Comparison of ENCODE assay signal across 22 cellular contexts in genomic region chr11:31050061-31050790, GRCh38.
A peak's percentile ranks its signal among the peaks of the same experiment; 100 is the strongest.
DNase-seq lines count a peak whose midpoint lies in the region; ATAC-seq and TF ChIP-seq lines count a peak whose summit lies in the region.
"Had no signal": no experiment of that assay in that cellular context is flagged by ENCODE, and none has a peak within 500 bp of the region (broad histone marks: within the 10 kb centered on the region; RNA-seq: fewer than 3 reads in every experiment).

No MANE protein-coding gene starts in this region.

- DNase-seq in DMS153 (lab: John Stamatoyannopoulos, UW) (peak; percentile 77), GM23338 (ENCODE audit: low spot score) (no peak), NCI-H2171 treated with DMSO at 0.1 percent for 48 hours (lab: John Stamatoyannopoulos, UW) (peak; percentile 71), left colon (peak; percentile 14 to 27), uterus (no peak), T-helper 2 cell (no peak)
- no peak for DNase-seq in stimulated activated CD4-positive, alpha-beta T cell treated with anti-CD3 and anti-CD28 coated beads, Interleukin-1b, Interleukin-23, amount 100 ng/mL, for 48 hours
- DNase-seq: activated CD4-positive, alpha-beta T cell treated with anti-CD3 and anti-CD28 coated beads, Interleukin-2, amount 10 ng/mL, durations not matched to agents 7 days and 5 days; activated naive CD4-positive, alpha-beta T cell treated with Interleukin-2 at 50 U/mL for 16 hours; EL; foreskin melanocyte; naive thymus-derived CD4-positive, alpha-beta T cell; NCI-H524 treated with DMSO at 0.1 percent for 48 hours; PC-3; stimulated activated CD4-positive, alpha-beta T cell treated with anti-CD3 and anti-CD28 coated beads, Interleukin-12 subunit alpha, Interleukin-12 subunit beta, amount 100 ng/mL, for 4 hours; stimulated activated naive B cell treated with anti-CD40 and anti-IgM and Interleukin-4, amounts not matched to agents 10 μg/mL and 1 μg/mL and 100 μg/mL, for 72 hours; transverse colon had no signal

- peak overlapping the region; percentile 29; the same call in 1 of the 2 replicates for H3K4me2 ChIP-seq in GM23338

- H3K9me2 ChIP-seq in GM23338 (ENCODE audit: insufficient read depth), result peaks cover 11% of the 10 kb centered on the region

- no peak for TF ChIP-seq CTCF in GM23338 (conservative IDR thresholded peaks at IDR 0.05; ENCODE audit: low read depth in 2 of 2)
- TF ChIP-seq CTCF in uterus (IDR thresholded peaks at IDR 0.05), result no peak

- no peaks in the 10 kb centered on the region for H3F3A ChIP-seq in GM23338 (replicated peaks; ENCODE audit: low read depth)

- H3K27me3 ChIP-seq in GM23338 (ENCODE audit: insufficient read depth) (no peaks in the 10 kb centered on the region), uterus (no peaks in the 10 kb centered on the region)
- H3K27me3 ChIP-seq: BLaER1 treated with 17β-estradiol and CSF1 and Interleukin-3, amounts not matched to agents 10 nM and 100 nM; transverse colon had no signal

- H3K27me3 Mint-ChIP-seq in GM23338 (ENCODE audit: insufficient read depth, low read depth, poor library complexity), result no peaks in the 10 kb centered on the region
- H3K27me3 Mint-ChIP-seq: activated CD4-positive, alpha-beta T cell treated with anti-CD3 and anti-CD28 coated beads, Interleukin-2, amount 10 ng/mL, durations not matched to agents 7 days and 5 days; progenitor cell of endocrine pancreas; stimulated activated naive B cell treated with anti-CD40 and anti-IgM and Interleukin-4, amounts not matched to agents 10 μg/mL and 1 μg/mL and 100 μg/mL, for 72 hours had no signal

- peaks cover 18% of the 10 kb centered on the region; the same call in 2 of the 3 replicates for H3K9me3 Mint-ChIP-seq in GM23338

- ATAC-seq in GM23338, result no peak
- peak; percentile 25 for ATAC-seq in left colon
- no peak for ATAC-seq in HG03442 (IDR thresholded peaks at IDR 0.05; ENCODE audit: unreplicated experiment)
- ATAC-seq: naive thymus-derived CD4-positive, alpha-beta T cell; PC-3; stimulated activated naive B cell treated with anti-CD40 and anti-IgM and Interleukin-4, amounts not matched to agents 10 μg/mL and 1 μg/mL and 100 μg/mL, for 72 hours had no signal

- no peak overlapping the region for H3K4me3 Mint-ChIP-seq in GM23338
- H3K4me3 Mint-ChIP-seq: activated CD4-positive, alpha-beta T cell treated with anti-CD3 and anti-CD28 coated beads, Interleukin-2, amount 10 ng/mL, durations not matched to agents 7 days and 5 days; naive thymus-derived CD4-positive, alpha-beta T cell; stimulated activated naive B cell treated with anti-CD40 and anti-IgM and Interleukin-4, amounts not matched to agents 10 μg/mL and 1 μg/mL and 100 μg/mL, for 72 hours had no signal

- peak overlapping the region; percentile 79; the same call in 1 of the 2 replicates for H2AFZ ChIP-seq in GM23338

- H3K79me2 ChIP-seq in GM23338 (replicated peaks; ENCODE audit: insufficient read depth), result no peaks in the 10 kb centered on the region

- intact Hi-C loops in left colon (cut with DNase I, micrococcal nuclease), result no loop called here
- intact Hi-C loops in uterus (cut with DNase I; ENCODE audit: low total_unique reads), result no loop called here

- H3K36me3 Mint-ChIP-seq in GM23338 (ENCODE audit: low read depth), result peaks cover 6% of the 10 kb centered on the region; the same call in 2 of the 3 replicates
- H3K36me3 Mint-ChIP-seq: stimulated activated naive B cell treated with anti-CD40 and anti-IgM and Interleukin-4, amounts not matched to agents 10 μg/mL and 1 μg/mL and 100 μg/mL, for 72 hours had no signal

- H3K36me3 ChIP-seq in GM23338 (ENCODE audit: insufficient read depth), result no peaks in the 10 kb centered on the region
- no peaks in the 10 kb centered on the region for H3K36me3 ChIP-seq in uterus
- H3K36me3 ChIP-seq: BLaER1 treated with 17β-estradiol and CSF1 and Interleukin-3, amounts not matched to agents 10 nM and 100 nM; transverse colon had no signal

- no peak overlapping the region for H3K27ac Mint-ChIP-seq in GM23338
- H3K27ac Mint-ChIP-seq: activated CD4-positive, alpha-beta T cell treated with anti-CD3 and anti-CD28 coated beads, Interleukin-2, amount 10 ng/mL, durations not matched to agents 7 days and 5 days; naive thymus-derived CD4-positive, alpha-beta T cell; progenitor cell of endocrine pancreas; stimulated activated naive B cell treated with anti-CD40 and anti-IgM and Interleukin-4, amounts not matched to agents 10 μg/mL and 1 μg/mL and 100 μg/mL, for 72 hours had no signal

- no peaks in the 10 kb centered on the region for H3K9me3 ChIP-seq in uterus
- H3K9me3 ChIP-seq: transverse colon had no signal

- H3K4me3 ChIP-seq in GM23338 (no peak overlapping the region), uterus (no peak overlapping the region)
- H3K4me3 ChIP-seq: BLaER1 treated with 17β-estradiol and CSF1 and Interleukin-3, amounts not matched to agents 10 nM and 100 nM; coronary artery; SK-N-MC; transverse colon had no signal

- peaks cover 16% of the 10 kb centered on the region for H3K4me1 Mint-ChIP-seq in GM23338
- H3K4me1 Mint-ChIP-seq: activated CD4-positive, alpha-beta T cell treated with anti-CD3 and anti-CD28 coated beads, Interleukin-2, amount 10 ng/mL, durations not matched to agents 7 days and 5 days; naive thymus-derived CD4-positive, alpha-beta T cell; stimulated activated naive B cell treated with anti-CD40 and anti-IgM and Interleukin-4, amounts not matched to agents 10 μg/mL and 1 μg/mL and 100 μg/mL, for 72 hours had no signal

- TF ChIP-seq POLR2A in uterus (IDR thresholded peaks at IDR 0.05), result no peak

- no peaks in the 10 kb centered on the region for H4K20me1 ChIP-seq in GM23338 (replicated peaks; ENCODE audit: insufficient read depth)
- H4K20me1 ChIP-seq: BLaER1 treated with 17β-estradiol and CSF1 and Interleukin-3, amounts not matched to agents 10 nM and 100 nM had no signal

- no peak overlapping the region; the same call in 1 of the 2 replicates for H3K27ac ChIP-seq in GM23338 (ENCODE audit: low read depth)
- no peak overlapping the region for H3K27ac ChIP-seq in uterus
- H3K27ac ChIP-seq: BLaER1 treated with 17β-estradiol and CSF1 and Interleukin-3, amounts not matched to agents 10 nM and 100 nM; coronary artery; SK-N-MC; transverse colon had no signal

- H3K4me1 ChIP-seq in GM23338 (ENCODE audit: insufficient read depth) (0 out of 2 replicates have a peak, but pooled peaks cover 6% of the 10 kb centered on the region), uterus (no peaks in the 10 kb centered on the region)
- H3K4me1 ChIP-seq: transverse colon had no signal

TF ChIP-seq in GM23338, 12 proteins besides CTCF, POLR2A, EP300 and RAD21:
- no peak for TF ChIP-seq JUNB (IDR thresholded peaks at IDR 0.05; ENCODE audit: unreplicated experiment)
- TF ChIP-seq POLR2AphosphoS5 (IDR thresholded peaks at IDR 0.05; ENCODE audit: low read depth), result no peak
- TF ChIP-seq EZH2 (IDR thresholded peaks at IDR 0.05; ENCODE audit: low read depth, unreplicated experiment), result no peak
- TF ChIP-seq ZNF114 (CRISPR knock-in tag; IDR thresholded peaks at IDR 0.05), result no peak
- TF ChIP-seq ZNF331 (CRISPR knock-in tag; IDR thresholded peaks at IDR 0.05; ENCODE audit: low read depth), result no peak
- no peak for TF ChIP-seq REST (IDR thresholded peaks at IDR 0.05; ENCODE audit: unreplicated experiment)
- no peak for TF ChIP-seq STAT1 (IDR thresholded peaks at IDR 0.05; ENCODE audit: unreplicated experiment)
- no peak for TF ChIP-seq CREB1 (CRISPR knock-in tag; IDR thresholded peaks at IDR 0.05; ENCODE audit: low read depth)
- TF ChIP-seq EZH2phosphoT487 (IDR thresholded peaks at IDR 0.05; ENCODE audit: unreplicated experiment), result no peak
- no peak for TF ChIP-seq NANOG (IDR thresholded peaks at IDR 0.05; ENCODE audit: borderline replicate concordance)

Comparison
In these comparisons a context has a peak if more than half of its experiments do, and no peak if none do; other contexts are left out.
1. DNase-seq: peak in DMS153 (single experiment), NCI-H2171 treated with DMSO at 0.1 percent for 48 hours (single experiment) and left colon (2 of 2); none in GM23338 (single experiment), stimulated activated CD4-positive, alpha-beta T cell treated with anti-CD3 and anti-CD28 coated beads, Interleukin-1b, Interleukin-23, amount 100 ng/mL, for 48 hours (single experiment), uterus (0 of 2) and T-helper 2 cell (0 of 5).